In genomic region chr19:49676136-49676689, GRCh38 we compare ENCODE assay signal across 8 cellular contexts. TPM values are rescaled to one million over a fixed set of nuclear protein-coding genes. Genes with fewer than 3 reads are reported as not detected.
A peak's percentile ranks its signal among the peaks of the same experiment; 100 is the strongest.
DNase-seq lines count a peak whose midpoint lies in the region; ATAC-seq, FAIRE-seq and TF ChIP-seq lines count a peak whose summit lies in the region.

No MANE protein-coding gene starts in this region.

- H3K9me3 Mint-ChIP-seq in Calu3 (ENCODE audit: low read depth, unreplicated experiment), result no peaks in the 10 kb centered on the region
- no peaks in the 10 kb centered on the region for H3K9me3 Mint-ChIP-seq in immature natural killer cell

- peaks cover 23% of the 10 kb centered on the region for H3K4me1 ChIP-seq in Panc1 (ENCODE audit: control insufficient read depth, insufficient read depth, low read length)
- peaks cover 23 to 89% (median 55%) of the 10 kb centered on the region in 6 donors for H3K4me1 ChIP-seq in spleen

- intact Hi-C loops in Calu3 (cut with micrococcal nuclease; ENCODE audit: unreplicated experiment), result no loop called here
- intact Hi-C loops in Panc1 (cut with micrococcal nuclease; ENCODE audit: unreplicated experiment), result no loop called here
- intact Hi-C loops in spleen (cut with DNase I; ENCODE audit: low total_unique reads), result loop anchor here (10.0 kb wide), 1 partner anchor 101 kb away; no protein-coding TSS in a partner anchor

- BruUV-seq in Calu3 (replicated peaks; lab: Mats Ljungman, UMichigan), result TSS peak; percentile 98
- BruUV-seq in Panc1 (replicated peaks; lab: Mats Ljungman, UMichigan), result no TSS peak

- 1 to 3% (median 2%) methylated on average over 22 of the region's 22 CpGs for WGBS in spleen, 5 donors

- CTCF ChIA-PET in Calu3 (lab: Charles Lee), result interaction anchor here (0.6 to 4.2 kb wide), 8 partner anchors 11 to 129 kb away, joined by 3 to 22 read pairs (median 5); partner anchors contain the start of genes BCL2L12, IRF3, NOSIP and PRRG2
- CTCF ChIA-PET in Panc1 (lab: Charles Lee), result interaction anchor here (0.5 to 1.0 kb wide), 4 partner anchors 40 to 231 kb away, joined by 3 to 4 read pairs (median 4); partner anchors contain the start of gene NOSIP

- no peaks in the 10 kb centered on the region for H3K9me3 ChIP-seq in Panc1 (ENCODE audit: control insufficient read depth, insufficient read depth, low read depth, low read length)
- no peaks in the 10 kb centered on the region for H3K9me3 ChIP-seq in spleen

- TF ChIP-seq CTCF in Calu3 (IDR thresholded peaks at IDR 0.05; ENCODE audit: unreplicated experiment) (no peak), Panc1 (IDR thresholded peaks at IDR 0.05) (no peak), bronchial epithelial cell (IDR thresholded peaks at IDR 0.05; ENCODE audit: insufficient read depth, low read length, severe bottlenecking) (no peak), spleen (IDR thresholded peaks at IDR 0.05 in 8 of 11, conservative IDR thresholded peaks at IDR 0.05 in 3 of 11) (no peak)

- DNase-seq in Calu3, result no peak
- peak; percentile 86 for DNase-seq in Jurkat, Clone E6-1 (ENCODE audit: low read depth, low spot score)
- DNase-seq in Panc1 (ENCODE audit: low read depth, low spot score), result peak; percentile 84
- peak; percentile 83 for DNase-seq in bronchial epithelial cell (ENCODE audit: low read depth)
- DNase-seq in immature natural killer cell, result no peak
- peak; percentile 90 for DNase-seq in spleen

- H3K4me3 Mint-ChIP-seq in Calu3 (ENCODE audit: low read depth, unreplicated experiment) (peak overlapping the region; percentile 89), immature natural killer cell (peak overlapping the region; percentile 90 to 99 (median 97))

- POLR2A ChIA-PET in Panc1 (lab: Charles Lee), result interaction anchor here (0.6 to 1.2 kb wide), 4 partner anchors 11 to 182 kb away, joined by 3 to 5 read pairs (median 4); partner anchors contain the start of genes RRAS and SCAF1

- peak; percentile 23 to 49 (median 23) for TF ChIP-seq POLR2A in spleen (IDR thresholded peaks at IDR 0.05)

- peak overlapping the region; percentile 98 for H3K27ac ChIP-seq in Panc1 (ENCODE audit: low read length)
- peak overlapping the region; percentile 88 to 97 (median 94) for H3K27ac ChIP-seq in spleen

- H3K27me3 ChIP-seq in Panc1 (ENCODE audit: control insufficient read depth, insufficient read depth, low read length) (no peaks in the 10 kb centered on the region), bronchial epithelial cell (ENCODE audit: control insufficient read depth, insufficient read depth, low read length) (no peaks in the 10 kb centered on the region), spleen (replicated peaks in 1 of 7) (no peaks in the 10 kb centered on the region)

- in situ Hi-C loops in Panc1 (cut with HindIII; ENCODE audit: low pct_unique_long_range_greater_than_20kb, low sequenced_read_pairs), result no loop called here

- H3K4me3 ChIP-seq in Jurkat, Clone E6-1 (ENCODE audit: low read length), result peak overlapping the region; percentile 54
- H3K4me3 ChIP-seq in Panc1 (ENCODE audit: low read depth in 2 of 2, low read length in 2 of 2) (peak overlapping the region; percentile 72 to 88), bronchial epithelial cell (ENCODE audit: low read depth, low read length) (peak overlapping the region; percentile 27), spleen (peak overlapping the region; percentile 4 to 100 (median 96))

- H3K27me3 Mint-ChIP-seq in Calu3 (ENCODE audit: unreplicated experiment) (no peaks in the 10 kb centered on the region), immature natural killer cell (ENCODE audit: low read depth in 3 of 3) (peaks cover 11 to 14% (median 14%) of the 10 kb centered on the region in 3 donors)

- H3K36me3 ChIP-seq in Panc1 (ENCODE audit: control insufficient read depth, insufficient read depth, low read length), result peaks cover 3% of the 10 kb centered on the region
- peaks cover 8% of the 10 kb centered on the region for H3K36me3 ChIP-seq in bronchial epithelial cell (ENCODE audit: control insufficient read depth, insufficient read depth, low read length)
- H3K36me3 ChIP-seq in spleen, result peaks cover 0 to 17% (median 2%) of the 10 kb centered on the region in 6 donors

- no peak for FAIRE-seq in bronchial epithelial cell (lab: Jason Lieb, UNC)

- peak overlapping the region; percentile 99 for H3K27ac Mint-ChIP-seq in Calu3 (ENCODE audit: unreplicated experiment)
- H3K27ac Mint-ChIP-seq in immature natural killer cell, result peak overlapping the region; percentile 95 to 100 (median 98)

- peaks cover 68% of the 10 kb centered on the region for H3K36me3 Mint-ChIP-seq in Calu3 (ENCODE audit: insufficient read depth, unreplicated experiment)
- H3K36me3 Mint-ChIP-seq in immature natural killer cell, result no peaks in the 10 kb centered on the region

- peak; percentile 18 for ATAC-seq in GM19397 (IDR thresholded peaks at IDR 0.05; ENCODE audit: unreplicated experiment)
- ATAC-seq in Panc1, result peak; percentile 43
- ATAC-seq in HG02852 (IDR thresholded peaks at IDR 0.05; ENCODE audit: unreplicated experiment), result no peak

- H3K4me1 Mint-ChIP-seq in Calu3 (ENCODE audit: low read depth, unreplicated experiment) (peaks cover 31% of the 10 kb centered on the region), immature natural killer cell (peaks cover 32 to 33% of the 10 kb centered on the region in 2 donors)

RNA-seq across cellular contexts. Expression of gene PRMT1, which starts 0.9 kb away (rescaled TPM):
- 350 and 369 TPM in 2 replicates for total RNA-seq in Calu3 (2022)
- 378 TPM for polyA plus RNA-seq in Jurkat, Clone E6-1 (2012; ENCODE audit: insufficient read depth, insufficient read length)
- total RNA-seq in Panc1 (2021; ENCODE audit: unreplicated experiment), result 219 TPM
- polyA plus RNA-seq in Panc1 (2012; ENCODE audit: insufficient read length), result 317 TPM
- 295 and 543 TPM in 2 replicates for total RNA-seq in bronchial epithelial cell
- 100 to 1,000 TPM; 125 to 204 (median 188) TPM for polyA plus RNA-seq in immature natural killer cell
- 100 to 1,000 TPM; 108 to 136 (median 115) TPM for total RNA-seq in spleen
- 100 to 1,000 TPM; 114 to 175 (median 134) TPM for polyA plus RNA-seq in spleen

RNA-seq across cellular contexts. Expression of gene BCL2L12, which starts 10.5 kb away (rescaled TPM):
- total RNA-seq in Calu3 (2022) (66.5 and 70.8 TPM in 2 replicates), Panc1 (2021; ENCODE audit: unreplicated experiment) (69.6 TPM), bronchial epithelial cell (2.4 and 2.9 TPM in 2 replicates), spleen (10 to 100 TPM in 6 of 7 donors, 1 to 10 TPM in 1; 7.8 to 26.6 (median 16.3) TPM)
- 98.5 TPM for polyA plus RNA-seq in Jurkat, Clone E6-1 (2012; ENCODE audit: insufficient read depth, insufficient read length)
- 59.0 TPM for polyA plus RNA-seq in Panc1 (2012; ENCODE audit: insufficient read length)
- polyA plus RNA-seq in immature natural killer cell (10 to 100 TPM; 12.0 to 21.1 (median 20.4) TPM), spleen (10 to 100 TPM; 26.5 to 36.7 (median 30.1) TPM)

RNA-seq across cellular contexts. Expression of gene IRF3, which starts 10.6 kb away (rescaled TPM):
- total RNA-seq in Calu3 (2022) (189 and 191 TPM in 2 replicates), Panc1 (2021; ENCODE audit: unreplicated experiment) (109 TPM), bronchial epithelial cell (97.9 and 128 TPM in 2 replicates), spleen (100 to 1,000 TPM in 4 of 7 donors, 10 to 100 TPM in 3; 87.9 to 150 (median 127) TPM)
- polyA plus RNA-seq in Jurkat, Clone E6-1 (2012; ENCODE audit: insufficient read depth, insufficient read length), result 97.7 TPM
- 176 TPM for polyA plus RNA-seq in Panc1 (2012; ENCODE audit: insufficient read length)
- polyA plus RNA-seq in immature natural killer cell (10 to 100 TPM; 63.8 to 82.0 (median 78.9) TPM), spleen (100 to 1,000 TPM; 127 to 294 (median 276) TPM)

RNA-seq across cellular contexts. Expression of gene ADM5, which starts 13.2 kb away (rescaled TPM):
- 17.0 and 18.5 TPM in 2 replicates for total RNA-seq in Calu3 (2022)
- 5.7 TPM for polyA plus RNA-seq in Jurkat, Clone E6-1 (2012; ENCODE audit: insufficient read depth, insufficient read length)
- 4.7 TPM for total RNA-seq in Panc1 (2021; ENCODE audit: unreplicated experiment)
- 2.9 TPM for polyA plus RNA-seq in Panc1 (2012; ENCODE audit: insufficient read length)
- total RNA-seq in bronchial epithelial cell, result 0.13 and 0.53 TPM in 2 replicates
- polyA plus RNA-seq in immature natural killer cell, result under 1 TPM in 1 of 3 donors, not detected in 2; 0.28 TPM
- 10 to 100 TPM in 1 of 7 donors, 1 to 10 TPM in 6; 1.4 to 14.2 (median 5.0) TPM for total RNA-seq in spleen
- 1 to 10 TPM; 1.5 to 3.6 (median 3.5) TPM for polyA plus RNA-seq in spleen

RNA-seq across cellular contexts. Expression of gene CPT1C, which starts 14.7 kb away (rescaled TPM):
- 0.57 and 1.4 TPM in 2 replicates for total RNA-seq in Calu3 (2022)
- 1.5 TPM for polyA plus RNA-seq in Jurkat, Clone E6-1 (2012; ENCODE audit: insufficient read depth, insufficient read length)
- total RNA-seq in Panc1 (2021; ENCODE audit: unreplicated experiment), result 0.23 TPM
- polyA plus RNA-seq in Panc1 (2012; ENCODE audit: insufficient read length), result 2.0 TPM
- total RNA-seq in bronchial epithelial cell, result 1.2 and 2.4 TPM in 2 replicates
- polyA plus RNA-seq in immature natural killer cell, result not detected
- 10 to 100 TPM in 5 of 7 donors, 1 to 10 TPM in 2; 6.8 to 17.0 (median 16.4) TPM for total RNA-seq in spleen
- 10 to 100 TPM in 2 of 3 donors, 1 to 10 TPM in 1; 5.2 to 15.7 (median 11.8) TPM for polyA plus RNA-seq in spleen

Comparison
In these comparisons a context has a peak if more than half of its experiments do, and no peak if none do; other contexts are left out.
1. DNase-seq: peak in Jurkat, Clone E6-1 (single experiment), Panc1 (single experiment), bronchial epithelial cell (single experiment) and spleen (single experiment); none in Calu3 (single experiment) and immature natural killer cell (0 of 3).
2. H3K4me3 ChIP-seq: peak in every context shown above with its lines; median percentile 96 in spleen; 80 in Panc1; 54 in Jurkat, Clone E6-1; 27 in bronchial epithelial cell.